9 cellular contexts compared by ENCODE assay signal in the genomic region with DNA sequence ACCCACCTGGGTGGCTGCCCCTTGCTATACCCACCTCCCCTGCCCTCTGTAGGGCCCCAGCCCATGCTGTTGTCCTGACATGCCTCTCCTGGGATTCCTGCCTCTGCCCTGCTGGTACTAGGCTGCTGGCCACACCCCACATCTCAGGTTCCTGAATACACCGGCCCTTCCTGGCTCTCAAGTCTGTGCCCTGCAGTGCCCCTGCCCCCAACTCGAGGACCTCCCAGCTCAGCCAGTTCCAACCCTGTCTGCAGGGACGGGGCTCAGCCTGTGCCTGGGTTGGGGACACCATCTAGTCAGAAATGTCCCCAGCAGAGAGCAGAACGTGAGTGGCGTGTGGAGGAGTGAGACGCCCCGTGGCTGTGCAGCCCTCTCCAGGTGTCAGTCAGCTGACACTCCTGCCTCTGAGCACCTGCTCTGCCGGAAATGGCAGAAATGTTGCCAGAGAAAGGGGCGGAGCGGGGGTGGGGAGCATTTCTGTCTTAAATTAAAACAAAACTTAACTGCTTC. TPM values are rescaled to one million over a fixed set of nuclear protein-coding genes. Genes with fewer than 3 reads are reported as not detected.
DNase-seq lines count a peak whose midpoint lies in the region; ATAC-seq lines count a peak whose summit lies in the region.
"Had no signal": no experiment of that assay in that cellular context is flagged by ENCODE, and none has a peak within 500 bp of the region (broad histone marks: within the 10 kb centered on the region; RNA-seq: fewer than 3 reads in every experiment).

No MANE protein-coding gene starts in this region.

- H3K4me3 Mint-ChIP-seq in activated naive CD8-positive, alpha-beta T cell = no peak overlapping the region
- H3K4me3 Mint-ChIP-seq: brain had no signal

- peak overlapping the region; percentile 50 for H3K27ac Mint-ChIP-seq in activated naive CD8-positive, alpha-beta T cell

- H3K36me3 ChIP-seq in MG63 = 0 out of 2 replicates have a peak, but pooled peaks cover 6% of the 10 kb centered on the region

- no peaks in the 10 kb centered on the region for H3K9me3 ChIP-seq in MG63

- H3K27me3 ChIP-seq in MG63 = no peaks in the 10 kb centered on the region

- H3K27me3 Mint-ChIP-seq in activated naive CD8-positive, alpha-beta T cell = no peaks in the 10 kb centered on the region
- H3K27me3 Mint-ChIP-seq: brain had no signal

- H3K4me1 Mint-ChIP-seq in activated naive CD8-positive, alpha-beta T cell (ENCODE audit: low read depth) = peaks cover 36% of the 10 kb centered on the region

- no peaks in the 10 kb centered on the region for H3K9me3 Mint-ChIP-seq in activated naive CD8-positive, alpha-beta T cell (ENCODE audit: low read depth)

- H3K36me3 Mint-ChIP-seq in activated naive CD8-positive, alpha-beta T cell = peaks cover 6% of the 10 kb centered on the region

- no peak overlapping the region for H3K4me3 ChIP-seq in MG63

- peak; percentile 44 for ATAC-seq in HG02763 (IDR thresholded peaks at IDR 0.05; ENCODE audit: unreplicated experiment)
- ATAC-seq in HG02610 (IDR thresholded peaks at IDR 0.05; ENCODE audit: unreplicated experiment) = no peak

- DNase-seq in NCI-H69 (lab: John Stamatoyannopoulos, UW) = peak; percentile 68
- peak; percentile 29 to 48 (median 29) for DNase-seq in stimulated activated CD4-positive, alpha-beta T cell treated with anti-CD3 and anti-CD28 coated beads, TNF-alpha, amount 100 ng/mL, for 1 hour (ENCODE audit: low read depth in 3 of 3, low spot score in 1 of 3)
- no peak for DNase-seq in dedifferentiated amniotic fluid mesenchymal stem cell (ENCODE audit: extremely low spot score)
- DNase-seq in MG63 = no peak
- no peak for DNase-seq in HCEC 1CT

RNA-seq across cellular contexts. Expression of a gene that starts 28.7 kb away (rescaled TPM):
- total RNA-seq in MG63 (2014; rRNA removed; shearing (Covaris generic); ENCODE audit: low replicate concordance) = 11.0 and 21.8 TPM in 2 replicates

RNA-seq across cellular contexts. Expression of a gene that starts 49.2 kb away (rescaled TPM):
- 1.3 and 4.4 TPM in 2 replicates for total RNA-seq in MG63 (2014; rRNA removed; shearing (Covaris generic); ENCODE audit: low replicate concordance)

Comparison
In these comparisons a context has a peak if more than half of its experiments do, and no peak if none do; other contexts are left out.
1. DNase-seq: peak in NCI-H69 (single experiment) and stimulated activated CD4-positive, alpha-beta T cell treated with anti-CD3 and anti-CD28 coated beads, TNF-alpha, amount 100 ng/mL, for 1 hour (3 of 3); none in dedifferentiated amniotic fluid mesenchymal stem cell (single experiment), MG63 (single experiment) and HCEC 1CT (single experiment).